Comparison of ENCODE assay signal across 20 cellular contexts in genomic region chr15:33029247-33029646, GRCh38.
A peak's percentile ranks its signal among the peaks of the same experiment; 100 is the strongest.
DNase-seq lines count a peak whose midpoint lies in the region; ATAC-seq, FAIRE-seq and TF ChIP-seq lines count a peak whose summit lies in the region.
"Had no signal": no experiment of that assay in that cellular context is flagged by ENCODE, and none has a peak within 500 bp of the region (broad histone marks: within the 10 kb centered on the region; RNA-seq: fewer than 3 reads in every experiment).

No MANE protein-coding gene starts in this region.

- H3K27me3 ChIP-seq in astrocyte (ENCODE audit: insufficient read depth, low read length) (no peaks in the 10 kb centered on the region), mucosa of rectum (ENCODE audit: control insufficient read depth in 2 of 2, insufficient read depth in 2 of 2, low read length in 2 of 2) (no peaks in the 10 kb centered on the region), HAP-1 (ENCODE audit: low read depth) (peaks cover 3% of the 10 kb centered on the region; the same call in 1 of the 2 replicates)
- H3K27me3 ChIP-seq: cardiac muscle cell, esophagus squamous epithelium had no signal

- peaks cover 5% of the 10 kb centered on the region for H3K9me3 Mint-ChIP-seq in astrocyte (ENCODE audit: unreplicated experiment)
- H3K9me3 Mint-ChIP-seq: activated T-helper 1 cell treated with anti-CD3 and anti-CD28 coated beads, Interleukin-12 subunit alpha, Interleukin-12 subunit beta, Interleukin-2, Interleukin-4 antibody, amounts not matched to agents 30 ng/mL and 10 ng/mL and 1 ng/mL, durations not matched to agents 14 hours and 24 hours and 36 hours; GM23338; T-helper 1 cell treated with Interleukin-12 subunit alpha and Interleukin-12 subunit beta and Interleukin-4 antibody, amounts not matched to agents 30 μg/mL and 1 μg/mL, for 36 hours had no signal

- peaks cover 2% of the 10 kb centered on the region for H3K36me3 Mint-ChIP-seq in astrocyte (ENCODE audit: low read depth, unreplicated experiment)

- no peak overlapping the region for H3K4me2 ChIP-seq in astrocyte (ENCODE audit: low read length)
- H3K4me2 ChIP-seq: GM23338 had no signal

- H3K9me3 ChIP-seq in astrocyte (ENCODE audit: insufficient read depth, low read depth, low read length) (no peaks in the 10 kb centered on the region), mucosa of rectum (ENCODE audit: control insufficient read depth in 2 of 2, low read length in 2 of 2) (no peaks in the 10 kb centered on the region), HAP-1 (no peaks in the 10 kb centered on the region)
- H3K9me3 ChIP-seq: esophagus squamous epithelium had no signal

- no peak overlapping the region for H2AFZ ChIP-seq in astrocyte (ENCODE audit: low read depth, low read length)
- H2AFZ ChIP-seq: GM23338 had no signal

- H3K36me3 ChIP-seq in astrocyte (ENCODE audit: insufficient read depth, low read length) (no peaks in the 10 kb centered on the region), mucosa of rectum (ENCODE audit: control insufficient read depth in 2 of 2, insufficient read depth in 2 of 2, low read length in 2 of 2) (no peaks in the 10 kb centered on the region), HAP-1 (replicated peaks) (no peaks in the 10 kb centered on the region)
- H3K36me3 ChIP-seq: cardiac muscle cell, esophagus squamous epithelium had no signal

- H3K9ac ChIP-seq in astrocyte (ENCODE audit: low read length): no peak overlapping the region
- peak overlapping the region in 1 of 2 donors; percentile 24 for H3K9ac ChIP-seq in mucosa of rectum (ENCODE audit: low read depth in 1 of 2, low read length in 2 of 2)

- no peak for FAIRE-seq in astrocyte (lab: Jason Lieb, UNC)

- H3K27ac ChIP-seq in astrocyte (ENCODE audit: low read depth, low read length) (no peak overlapping the region), mucosa of rectum (ENCODE audit: low read depth in 2 of 2, low read length in 2 of 2) (peak overlapping the region; percentile 61 to 63)
- H3K27ac ChIP-seq: cardiac muscle cell, esophagus squamous epithelium had no signal

- peak; percentile 27 for DNase-seq in AG08395 (ENCODE audit: low spot score)
- peak; percentile 13 for DNase-seq in EH (ENCODE audit: low read depth)
- DNase-seq in astrocyte (ENCODE audit: low read depth): no peak
- DNase-seq in HK-2 (ENCODE audit: unreplicated experiment): no peak
- no peak for DNase-seq in HAP-1 (ENCODE audit: low spot score in 2 of 2)
- DNase-seq in RKO (ENCODE audit: low spot score): no peak
- DNase-seq: activated CD8-positive, alpha-beta T cell treated with anti-CD3 and anti-CD28 coated beads, Interleukin-2, amount 10 ng/mL, durations not matched to agents 7 days and 5 days; effector CD8-positive, alpha-beta T cell; esophagus squamous epithelium; head of caudate nucleus; KG1; midbrain; NCI-H1105; occipital lobe had no signal

- peaks cover 25% of the 10 kb centered on the region for H3K4me1 Mint-ChIP-seq in astrocyte (ENCODE audit: low read depth, unreplicated experiment)
- H3K4me1 Mint-ChIP-seq: GM23338 had no signal

- H3K27ac Mint-ChIP-seq in astrocyte (ENCODE audit: unreplicated experiment): peak overlapping the region; percentile 31
- H3K27ac Mint-ChIP-seq: activated CD8-positive, alpha-beta T cell treated with anti-CD3 and anti-CD28 coated beads, Interleukin-2, amount 10 ng/mL, durations not matched to agents 7 days and 5 days; activated T-helper 1 cell treated with anti-CD3 and anti-CD28 coated beads, Interleukin-12 subunit alpha, Interleukin-12 subunit beta, Interleukin-2, Interleukin-4 antibody, amounts not matched to agents 30 ng/mL and 10 ng/mL and 1 ng/mL, durations not matched to agents 14 hours and 24 hours and 36 hours; GM23338; T-helper 1 cell treated with Interleukin-12 subunit alpha and Interleukin-12 subunit beta and Interleukin-4 antibody, amounts not matched to agents 30 μg/mL and 1 μg/mL, for 36 hours had no signal

- TF ChIP-seq CTCF in astrocyte (IDR thresholded peaks at IDR 0.05; ENCODE audit: insufficient read depth, low read depth, low read length): no peak

- no peak for ATAC-seq in HG03108 (IDR thresholded peaks at IDR 0.05; ENCODE audit: unreplicated experiment)
- ATAC-seq: activated CD8-positive, alpha-beta T cell treated with anti-CD3 and anti-CD28 coated beads, Interleukin-2, amount 10 ng/mL, durations not matched to agents 7 days and 5 days; GM23338 had no signal

- H3K4me3 ChIP-seq in astrocyte (ENCODE audit: insufficient read depth, low read depth, low read length) (no peak overlapping the region), mucosa of rectum (ENCODE audit: low read length in 2 of 2) (no peak overlapping the region), HAP-1 (no peak overlapping the region)
- H3K4me3 ChIP-seq: cardiac muscle cell, esophagus squamous epithelium, GM23338 had no signal

- H3K27me3 Mint-ChIP-seq in astrocyte (ENCODE audit: low read depth, unreplicated experiment): no peaks in the 10 kb centered on the region

- H4K20me1 ChIP-seq in astrocyte (ENCODE audit: insufficient read depth, low read length): no peaks in the 10 kb centered on the region

- H3K4me1 ChIP-seq in astrocyte (ENCODE audit: insufficient read depth, low read length) (peaks cover 8% of the 10 kb centered on the region), mucosa of rectum (ENCODE audit: control insufficient read depth in 2 of 2, insufficient read depth in 2 of 2, low read length in 2 of 2) (peaks cover 15 to 34% of the 10 kb centered on the region in 2 donors), HAP-1 (no peaks in the 10 kb centered on the region)

- H3K79me2 ChIP-seq in astrocyte (ENCODE audit: insufficient read depth, low read length): no peaks in the 10 kb centered on the region

- no peak overlapping the region for H3K4me3 Mint-ChIP-seq in astrocyte (ENCODE audit: unreplicated experiment)
- H3K4me3 Mint-ChIP-seq: activated CD8-positive, alpha-beta T cell treated with anti-CD3 and anti-CD28 coated beads, Interleukin-2, amount 10 ng/mL, durations not matched to agents 7 days and 5 days; activated T-helper 1 cell treated with anti-CD3 and anti-CD28 coated beads, Interleukin-12 subunit alpha, Interleukin-12 subunit beta, Interleukin-2, Interleukin-4 antibody, amounts not matched to agents 30 ng/mL and 10 ng/mL and 1 ng/mL, durations not matched to agents 14 hours and 24 hours and 36 hours; GM23338; T-helper 1 cell treated with Interleukin-12 subunit alpha and Interleukin-12 subunit beta and Interleukin-4 antibody, amounts not matched to agents 30 μg/mL and 1 μg/mL, for 36 hours had no signal

- in situ Hi-C loops in HAP-1 (cut with MboI; ENCODE audit: low sequenced_read_pairs): no loop called here

Comparison
In these comparisons a context has a peak if more than half of its experiments do, and no peak if none do; other contexts are left out.
1. DNase-seq: peak in AG08395 (single experiment) and EH (single experiment); none in astrocyte (single experiment), HK-2 (single experiment), HAP-1 (0 of 2) and RKO (single experiment).